ENCODE assay signal across 27 cellular contexts in genomic region chr17:7755095-7755890, GRCh38. TPM values are rescaled to one million over a fixed set of nuclear protein-coding genes. Genes with fewer than 3 reads are reported as not detected.
DNase-seq lines count a peak whose midpoint lies in the region; ATAC-seq, FAIRE-seq and TF ChIP-seq lines count a peak whose summit lies in the region.
"Had no signal": no experiment of that assay in that cellular context is flagged by ENCODE, and none has a peak within 500 bp of the region (broad histone marks: within the 10 kb centered on the region; RNA-seq: fewer than 3 reads in every experiment).

No MANE protein-coding gene starts in this region.

- 73% methylated on average over 5 of the region's 9 CpGs; no CpG with 5 or more reads in 1 of the 2 experiments for WGBS in IMR-90 (ENCODE audit: extremely low coverage in 2 of 2, insufficient read length in 1 of 2), 2 experiments
- WGBS in hepatocyte (ENCODE audit: low lambda C conversion rate, missing lambda C conversion rate), result 66% methylated on average over 9 of the region's 9 CpGs

- no peak overlapping the region for H2BK15ac ChIP-seq in IMR-90 (ENCODE audit: low read depth, low read length)

- no peak overlapping the region for H3K23ac ChIP-seq in IMR-90 (ENCODE audit: low read depth, low read length)

- POLR2A ChIA-PET in IMR-90 (lab: Charles Lee; ENCODE audit: unreplicated experiment), result no interaction called here
- POLR2A ChIA-PET in PC-9 (lab: Charles Lee; ENCODE audit: unreplicated experiment), result no interaction called here

- DNase-seq in IMR-90 (no peak), bronchial epithelial cell (ENCODE audit: low read depth) (peak; percentile 84), iPS-NIHi11 (ENCODE audit: low spot score) (peak; percentile 29), ureter (ENCODE audit: low spot score) (peak; percentile 49), PC-9 (no peak), kidney tubule cell (ENCODE audit: low spot score) (no peak), hepatocyte (ENCODE audit: low spot score) (no peak)
- DNase-seq: activated CD4-positive, alpha-beta T cell treated with anti-CD3 and anti-CD28 coated beads, Interleukin-2, amount 50 U/mL, for 1 hour; activated naive CD8-positive, alpha-beta T cell treated with anti-CD3 and anti-CD28 coated beads for 36 hours; DMS53; effector memory CD4-positive, alpha-beta T cell; glutamatergic neuron; HFFc6; Kasumi-1; left ventricle myocardium inferior; NCI-H1048; NCI-H187 treated with DMSO at 0.1 percent for 48 hours; OCI-M1; SIG-M5; stimulated activated CD4-positive, alpha-beta T cell treated with anti-CD3 and anti-CD28 coated beads, Interleukin-2, amount 100 ng/mL, for 24 hours; T-helper 1 cell had no signal

- H3K4me1 ChIP-seq in IMR-90 (ENCODE audit: control insufficient read depth, insufficient read depth, low read length), result peaks cover 5% of the 10 kb centered on the region
- peaks cover 15% of the 10 kb centered on the region for H3K4me1 ChIP-seq in PC-9 (replicated peaks; ENCODE audit: insufficient read depth)
- H3K4me1 ChIP-seq in hepatocyte (ENCODE audit: insufficient read depth), result no peaks in the 10 kb centered on the region
- H3K4me1 ChIP-seq: suprapubic skin had no signal

- no peak for ATAC-seq in IMR-90 (ENCODE audit: low read depth)
- ATAC-seq: activated T-helper 17 cell treated with anti-CD3 and anti-CD28 coated beads, Interleukin-2, amount 50 U/mL, for 72 hours; stimulated activated effector memory CD8-positive, alpha-beta T cell treated with anti-CD3 and anti-CD28 coated beads, Interleukin-12 subunit alpha, Interleukin-12 subunit beta, amount 100 ng/mL, for 72 hours had no signal

- no peaks in the 10 kb centered on the region for H3K9me1 ChIP-seq in IMR-90 (ENCODE audit: insufficient read depth, low read length)

- no peak overlapping the region for H4K8ac ChIP-seq in IMR-90 (ENCODE audit: low read depth in 2 of 2, low read length in 2 of 2)

- peak overlapping the region; percentile 16; the same call in 1 of the 2 replicates for H3K4ac ChIP-seq in IMR-90 (ENCODE audit: low read depth, low read length)

- CTCF ChIA-PET in IMR-90 (lab: Yijun Ruan, JAX), result no interaction called here
- CTCF ChIA-PET in PC-9 (lab: Charles Lee), result no interaction called here

- FAIRE-seq in bronchial epithelial cell (lab: Jason Lieb, UNC), result peak; percentile 85
- FAIRE-seq: HTR-8/SVneo had no signal

- no peaks in the 10 kb centered on the region for H3K79me1 ChIP-seq in IMR-90 (ENCODE audit: low read depth in 1 of 2, low read length in 2 of 2)

- H4K91ac ChIP-seq in IMR-90 (ENCODE audit: insufficient read depth, low read depth, low read length), result no peak overlapping the region

- no peaks in the 10 kb centered on the region for H3K27me3 ChIP-seq in IMR-90 (ENCODE audit: control insufficient read depth, insufficient read depth, low read length)
- no peaks in the 10 kb centered on the region for H3K27me3 ChIP-seq in bronchial epithelial cell (ENCODE audit: control insufficient read depth, insufficient read depth, low read length)
- no peaks in the 10 kb centered on the region for H3K27me3 ChIP-seq in PC-9 (ENCODE audit: insufficient read depth, low read depth)
- H3K27me3 ChIP-seq in hepatocyte, result no peaks in the 10 kb centered on the region
- H3K27me3 ChIP-seq: suprapubic skin had no signal

- H3K14ac ChIP-seq in IMR-90 (replicated peaks; ENCODE audit: low read depth, low read length), result no peak overlapping the region; the same call in 1 of the 2 replicates

- no peak overlapping the region for H2BK20ac ChIP-seq in IMR-90 (ENCODE audit: low read depth, low read length)

- H3K27ac ChIP-seq in IMR-90 (ENCODE audit: insufficient read depth, low read length), result no peak overlapping the region
- no peak overlapping the region for H3K27ac ChIP-seq in PC-9
- H3K27ac ChIP-seq in hepatocyte, result no peak overlapping the region
- H3K27ac ChIP-seq: left ventricle myocardium inferior, suprapubic skin had no signal

- no peak overlapping the region for H2BK120ac ChIP-seq in IMR-90 (ENCODE audit: low read depth, low read length)

- H3K56ac ChIP-seq in IMR-90 (ENCODE audit: extremely low read depth, insufficient read depth, low read length), result no peak overlapping the region

- TF ChIP-seq RAD21 in IMR-90 (IDR thresholded peaks at IDR 0.05; ENCODE audit: low read length), result no peak

- H2AK9ac ChIP-seq in IMR-90 (replicated peaks; ENCODE audit: low read depth, low read length, poor library complexity), result peak overlapping the region; percentile 81

- H4K20me1 ChIP-seq in IMR-90 (ENCODE audit: insufficient read depth, low read length), result no peaks in the 10 kb centered on the region
- H4K20me1 ChIP-seq in PC-9 (ENCODE audit: insufficient read depth), result no peaks in the 10 kb centered on the region
- no peaks in the 10 kb centered on the region for H4K20me1 ChIP-seq in hepatocyte (ENCODE audit: insufficient read depth, poor library complexity, severe bottlenecking)

- H3K9me2 ChIP-seq in PC-9 (ENCODE audit: insufficient read depth) (no peaks in the 10 kb centered on the region), hepatocyte (replicated peaks; ENCODE audit: insufficient read depth) (no peaks in the 10 kb centered on the region)

- TF ChIP-seq CTCF in IMR-90 (conservative IDR thresholded peaks at IDR 0.05; ENCODE audit: low read depth, low read length), result no peak
- TF ChIP-seq CTCF in bronchial epithelial cell (IDR thresholded peaks at IDR 0.05; ENCODE audit: insufficient read depth, low read length, severe bottlenecking), result no peak
- TF ChIP-seq CTCF in PC-9 (conservative IDR thresholded peaks at IDR 0.05), result no peak
- no peak for TF ChIP-seq CTCF in hepatocyte (IDR thresholded peaks at IDR 0.05; ENCODE audit: poor library complexity)

- H3K9me3 ChIP-seq in IMR-90 (ENCODE audit: control insufficient read depth, insufficient read depth, low read length) (no peaks in the 10 kb centered on the region), PC-9 (ENCODE audit: insufficient read depth, low read depth) (no peaks in the 10 kb centered on the region), hepatocyte (ENCODE audit: low read depth) (no peaks in the 10 kb centered on the region)
- H3K9me3 ChIP-seq: left ventricle myocardium inferior, suprapubic skin had no signal

- no peak overlapping the region for H4K5ac ChIP-seq in IMR-90 (ENCODE audit: low read depth, low read length)

- H3K79me2 ChIP-seq in PC-9 (ENCODE audit: low read depth) (no peaks in the 10 kb centered on the region), hepatocyte (no peaks in the 10 kb centered on the region)

- no peak overlapping the region for H3K9ac ChIP-seq in IMR-90 (ENCODE audit: low read depth, low read length)

- no peaks in the 10 kb centered on the region for H3K36me3 ChIP-seq in IMR-90 (ENCODE audit: control insufficient read depth, insufficient read depth, low read length)
- H3K36me3 ChIP-seq in bronchial epithelial cell (ENCODE audit: control insufficient read depth, insufficient read depth, low read length), result no peaks in the 10 kb centered on the region
- no peaks in the 10 kb centered on the region for H3K36me3 ChIP-seq in PC-9 (ENCODE audit: low read depth)
- H3K36me3 ChIP-seq in hepatocyte (replicated peaks; ENCODE audit: insufficient read depth, low read depth), result no peaks in the 10 kb centered on the region
- H3K36me3 ChIP-seq: left ventricle myocardium inferior, suprapubic skin had no signal

- H3F3A ChIP-seq in PC-9 (ENCODE audit: insufficient read depth, low read depth), result peaks cover 5% of the 10 kb centered on the region; the same call in 1 of the 2 replicates

- no peak overlapping the region for H3K4me2 ChIP-seq in IMR-90 (ENCODE audit: low read depth, low read length)
- no peak overlapping the region for H3K4me2 ChIP-seq in PC-9
- H3K4me2 ChIP-seq in hepatocyte, result no peak overlapping the region

- no peak overlapping the region for H3K18ac ChIP-seq in IMR-90 (ENCODE audit: low read depth, low read length)

- BruUV-seq in IMR-90 (replicated peaks; lab: Mats Ljungman, UMichigan), result no TSS peak
- no TSS peak for BruUV-seq in PC-9 (replicated peaks; lab: Mats Ljungman, UMichigan)

- intact Hi-C loops in IMR-90 (cut with micrococcal nuclease) (no loop called here), PC-9 (cut with micrococcal nuclease; ENCODE audit: unreplicated experiment) (no loop called here)

- H3K4me3 ChIP-seq in IMR-90 (ENCODE audit: insufficient read depth, low read depth, low read length), result no peak overlapping the region
- no peak overlapping the region for H3K4me3 ChIP-seq in bronchial epithelial cell (ENCODE audit: low read depth, low read length)
- no peak overlapping the region for H3K4me3 ChIP-seq in PC-9
- H3K4me3 ChIP-seq in hepatocyte, result no peak overlapping the region
- H3K4me3 ChIP-seq: left ventricle myocardium inferior, skin epidermis, suprapubic skin had no signal

- dilution Hi-C loops in IMR-90 (cut with HindIII; ENCODE audit: low sequenced_read_pairs, unreplicated experiment), result no loop called here

- peak overlapping the region; percentile 75 for H2AFZ ChIP-seq in IMR-90 (replicated peaks; ENCODE audit: low read length, poor library complexity)
- no peak overlapping the region for H2AFZ ChIP-seq in PC-9
- no peak overlapping the region for H2AFZ ChIP-seq in hepatocyte

- TF ChIP-seq POLR2A in IMR-90 (IDR thresholded peaks at IDR 0.05; ENCODE audit: low read depth, low read length), result no peak

- no peak overlapping the region for H2BK5ac ChIP-seq in IMR-90 (ENCODE audit: low read depth, low read length, poor library complexity, severe bottlenecking)

- peak overlapping the region; percentile 59; the same call in 1 of the 2 replicates for H2AK5ac ChIP-seq in IMR-90 (ENCODE audit: low read depth, low read length)

- in situ Hi-C loops in IMR-90 (cut with MboI; ENCODE audit: low sequenced_read_pairs), result no loop called here

TF ChIP-seq in IMR-90, 13 proteins besides CTCF, POLR2A, EP300 and RAD21 (continues in another document):
- TF ChIP-seq RFX5 (IDR thresholded peaks at IDR 0.05; ENCODE audit: low read depth, low read length), result no peak

RNA-seq across cellular contexts. Expression of gene DNAH2, which starts 37.7 kb away (rescaled TPM):
- total RNA-seq in IMR-90 (2012; rRNA removed), result under 0.01 TPM in 2 replicates
- 0.01 and 0.02 TPM in 2 replicates for polyA plus RNA-seq in IMR-90 (2012; rRNA removed)
- polyA plus RNA-seq in IMR-90 (2012; cell fraction: cytosol; rRNA removed), result 0.01 and 0.09 TPM in 2 replicates
- 0.14 and 0.16 TPM in 2 replicates for polyA plus RNA-seq in IMR-90 (2012; cell fraction: nucleus; rRNA removed; ENCODE audit: low replicate concordance)
- under 0.01 and 0.26 TPM in 2 replicates for total RNA-seq in bronchial epithelial cell
- total RNA-seq in ureter, result 1.5 TPM
- total RNA-seq in PC-9 (2021), result 10.6 and 11.6 TPM in 2 replicates
- 0.77 and 1.0 TPM in 2 replicates for total RNA-seq in hepatocyte
- 2.1 and 4.0 TPM in 2 replicates for polyA plus RNA-seq in hepatocyte
- total RNA-seq: HFFc6 had no signal

RNA-seq across cellular contexts. Expression of gene EFNB3, which starts 50.3 kb away (rescaled TPM):
- total RNA-seq in IMR-90 (2012; rRNA removed), result 0.54 and 0.56 TPM in 2 replicates
- 2.0 TPM in 2 replicates for polyA plus RNA-seq in IMR-90 (2012; rRNA removed)
- polyA plus RNA-seq in IMR-90 (2012; cell fraction: cytosol; rRNA removed), result 0.94 and 2.4 TPM in 2 replicates
- 4.3 and 6.6 TPM in 2 replicates for polyA plus RNA-seq in IMR-90 (2012; cell fraction: nucleus; rRNA removed; ENCODE audit: low replicate concordance)
- under 0.01 TPM in 2 replicates for total RNA-seq in bronchial epithelial cell
- total RNA-seq in ureter, result 2.3 TPM
- total RNA-seq in PC-9 (2021), result 1.5 and 1.6 TPM in 2 replicates
- 7.4 and 8.6 TPM in 2 replicates for total RNA-seq in hepatocyte
- polyA plus RNA-seq in hepatocyte, result 10.6 and 16.6 TPM in 2 replicates
- total RNA-seq: activated naive CD8-positive, alpha-beta T cell treated with anti-CD3 and anti-CD28 coated beads for 36 hours; activated T-helper 17 cell treated with anti-CD3 and anti-CD28 coated beads, Interleukin-2, amount 50 U/mL, for 72 hours; left ventricle myocardium inferior; mononuclear cell had no signal

Comparison
In these comparisons a context has a peak if more than half of its experiments do, and no peak if none do; other contexts are left out.
1. DNase-seq: peak in bronchial epithelial cell (single experiment), iPS-NIHi11 (single experiment) and ureter (single experiment); none in IMR-90 (single experiment), PC-9 (0 of 2), kidney tubule cell (single experiment) and hepatocyte (single experiment).